In the genomic region with DNA sequence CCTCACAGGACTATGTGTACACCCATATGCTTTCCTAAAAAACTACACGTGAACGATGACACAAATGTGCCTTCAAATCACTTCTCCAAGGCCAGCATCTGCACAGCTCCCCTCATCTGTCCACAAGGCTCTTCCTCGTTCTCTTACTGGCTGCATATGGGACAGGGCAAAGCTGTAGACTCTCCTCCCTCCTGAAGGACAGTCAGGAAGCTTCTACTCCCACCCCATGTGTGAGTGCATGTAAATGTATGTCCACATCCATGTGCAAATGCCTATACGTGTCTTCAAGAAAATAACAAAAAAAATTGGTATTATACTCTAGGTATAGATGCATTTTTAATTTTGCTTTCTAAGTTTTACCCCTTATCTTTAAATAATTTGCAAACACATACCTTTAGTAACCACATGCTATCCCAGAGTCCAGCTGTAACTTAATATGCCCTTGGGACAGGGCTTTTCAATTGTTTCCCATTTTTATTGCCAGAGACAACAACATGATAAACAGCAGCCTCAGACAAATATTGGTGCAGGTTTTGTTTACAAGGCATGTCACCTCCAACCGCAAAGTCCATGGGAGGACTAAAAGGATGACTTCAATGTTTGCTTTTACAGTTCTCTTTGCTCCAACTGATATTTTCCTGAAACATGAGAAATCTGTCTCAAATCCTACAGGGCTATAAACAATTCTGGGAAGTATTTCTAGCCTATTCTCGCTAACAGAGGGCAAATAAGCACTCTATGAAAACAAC, we compare ENCODE assay signal across 1 cellular context.
TF ChIP-seq lines count a peak whose summit lies in the region.

No MANE protein-coding gene starts in this region.

TF ChIP-seq in K562, 482 proteins besides CTCF, POLR2A, EP300 and RAD21:
- TF ChIP-seq POLR2AphosphoS5 (IDR thresholded peaks at IDR 0.05; ENCODE audit: control insufficient read depth, insufficient read depth, low read depth, low read length) (peak; percentile 49; the same call in 1 of the 2 replicates), ARID4B (CRISPR knock-in tag; IDR thresholded peaks at IDR 0.05) (no peak)
